ENCODE assay signal across 8 cellular contexts in the genomic region with DNA sequence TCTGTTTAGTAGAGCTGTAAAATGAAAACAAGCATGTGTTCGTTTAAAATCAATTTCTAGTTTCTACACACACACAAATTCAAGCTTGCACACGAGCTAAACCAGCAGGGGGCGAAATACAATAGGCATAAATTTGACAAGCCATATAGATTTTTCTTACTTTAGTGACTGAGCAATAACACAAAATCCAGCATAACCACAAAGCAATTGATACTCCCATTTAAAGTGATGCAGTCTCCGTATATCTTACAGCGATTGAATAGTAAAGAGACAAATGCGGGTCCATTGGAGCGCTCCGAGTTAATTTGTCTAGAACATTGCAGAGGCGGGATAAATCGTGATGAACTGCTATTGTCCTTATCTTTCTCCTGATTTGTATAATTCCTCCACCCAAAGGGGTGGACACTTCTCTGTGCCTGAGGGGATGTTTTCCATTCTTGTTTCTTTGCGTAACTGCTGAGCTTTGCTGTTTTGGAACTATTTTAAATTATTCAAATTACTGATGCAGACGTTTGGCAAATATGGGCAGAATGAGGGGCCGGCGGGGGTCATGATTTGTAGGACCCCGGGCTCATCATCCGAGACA. TPM values are rescaled to one million over a fixed set of nuclear protein-coding genes. Genes with fewer than 3 reads are reported as not detected.
DNase-seq lines count a peak whose midpoint lies in the region; ATAC-seq and TF ChIP-seq lines count a peak whose summit lies in the region.

No MANE protein-coding gene starts in this region.

- peak; percentile 92 for TF ChIP-seq CTCF in progenitor cell of endocrine pancreas (IDR thresholded peaks at IDR 0.05; ENCODE audit: unreplicated experiment)

- H3K27ac ChIP-seq in urinary bladder (ENCODE audit: low read depth), result no peak overlapping the region

- ATAC-seq in SK-N-SH treated with all-trans-retinoic acid at 6 μM for 48 hours, result peak; percentile 17; the same call in 2 of the 3 replicates
- ATAC-seq in HG03442 (IDR thresholded peaks at IDR 0.05; ENCODE audit: unreplicated experiment), result no peak

- H3K27ac Mint-ChIP-seq in activated naive CD8-positive, alpha-beta T cell treated with anti-CD3 and anti-CD28 coated beads for 36 hours, result peak overlapping the region; percentile 76
- H3K27ac Mint-ChIP-seq in progenitor cell of endocrine pancreas, result peak overlapping the region; percentile 87

- H3K4me1 ChIP-seq in urinary bladder (ENCODE audit: insufficient read depth), result no peaks in the 10 kb centered on the region

- peak; percentile 10 for DNase-seq in ELF-1 (ENCODE audit: low read depth, low spot score)
- DNase-seq in NCI-H1048 (lab: John Stamatoyannopoulos, UW), result peak; percentile 77
- peak; percentile 60 for DNase-seq in activated naive CD8-positive, alpha-beta T cell treated with anti-CD3 and anti-CD28 coated beads for 36 hours
- peak; percentile 11 to 90 (median 66) for DNase-seq in head of caudate nucleus
- DNase-seq in progenitor cell of endocrine pancreas (ENCODE audit: low spot score, unreplicated experiment), result peak; percentile 29

- H3K4me3 Mint-ChIP-seq in activated naive CD8-positive, alpha-beta T cell treated with anti-CD3 and anti-CD28 coated beads for 36 hours, result peak overlapping the region; percentile 99
- peak overlapping the region; percentile 93 for H3K4me3 Mint-ChIP-seq in progenitor cell of endocrine pancreas (ENCODE audit: low read depth)

- no peaks in the 10 kb centered on the region for H3K27me3 Mint-ChIP-seq in activated naive CD8-positive, alpha-beta T cell treated with anti-CD3 and anti-CD28 coated beads for 36 hours
- H3K27me3 Mint-ChIP-seq in progenitor cell of endocrine pancreas, result no peaks in the 10 kb centered on the region

- peaks cover 2% of the 10 kb centered on the region for H3K36me3 ChIP-seq in urinary bladder (ENCODE audit: insufficient read depth)

- WGBS in urinary bladder, result under 1% methylated on average over 16 of the region's 16 CpGs

- H3K36me3 Mint-ChIP-seq in activated naive CD8-positive, alpha-beta T cell treated with anti-CD3 and anti-CD28 coated beads for 36 hours, result peaks cover 1% of the 10 kb centered on the region
- H3K36me3 Mint-ChIP-seq in progenitor cell of endocrine pancreas (ENCODE audit: insufficient read depth), result no peaks in the 10 kb centered on the region

- H3K4me1 Mint-ChIP-seq in activated naive CD8-positive, alpha-beta T cell treated with anti-CD3 and anti-CD28 coated beads for 36 hours, result peaks cover 24% of the 10 kb centered on the region
- peaks cover 16% of the 10 kb centered on the region for H3K4me1 Mint-ChIP-seq in progenitor cell of endocrine pancreas (ENCODE audit: low read depth)

- H3K9me3 Mint-ChIP-seq in activated naive CD8-positive, alpha-beta T cell treated with anti-CD3 and anti-CD28 coated beads for 36 hours, result no peaks in the 10 kb centered on the region
- no peaks in the 10 kb centered on the region for H3K9me3 Mint-ChIP-seq in progenitor cell of endocrine pancreas (ENCODE audit: low read depth)

- H3K4me3 ChIP-seq in urinary bladder (ENCODE audit: low read depth, low read length), result peak overlapping the region; percentile 82

- intact Hi-C loops in head of caudate nucleus (cut with DNase I), result loop anchor here (5.0 to 10.0 kb wide), 6 partner anchors 39 to 378 kb away; a partner anchor contains a TSS

TF ChIP-seq in SK-N-SH treated with all-trans-retinoic acid at 6 μM for 48 hours, 23 proteins besides CTCF, POLR2A, EP300 and RAD21:
- TF ChIP-seq ARNTL (CRISPR knock-in tag; IDR thresholded peaks at IDR 0.05; ENCODE audit: borderline replicate concordance, low read depth) (no peak), ZNF8 (CRISPR knock-in tag; IDR thresholded peaks at IDR 0.05) (no peak), BACH2 (CRISPR knock-in tag; IDR thresholded peaks at IDR 0.05; ENCODE audit: borderline replicate concordance) (no peak), GLIS3 (CRISPR knock-in tag; IDR thresholded peaks at IDR 0.05) (no peak), SNAI2 (CRISPR knock-in tag; IDR thresholded peaks at IDR 0.05) (no peak), ZFP3 (CRISPR knock-in tag; IDR thresholded peaks at IDR 0.05) (no peak), ZNF565 (CRISPR knock-in tag; conservative IDR thresholded peaks at IDR 0.05; ENCODE audit: low read depth) (no peak), OSR1 (CRISPR knock-in tag; IDR thresholded peaks at IDR 0.05) (no peak), CSDC2 (CRISPR knock-in tag; IDR thresholded peaks at IDR 0.05) (no peak), ZNF70 (CRISPR knock-in tag; IDR thresholded peaks at IDR 0.05) (no peak)
- TF ChIP-seq, protein P1, sequence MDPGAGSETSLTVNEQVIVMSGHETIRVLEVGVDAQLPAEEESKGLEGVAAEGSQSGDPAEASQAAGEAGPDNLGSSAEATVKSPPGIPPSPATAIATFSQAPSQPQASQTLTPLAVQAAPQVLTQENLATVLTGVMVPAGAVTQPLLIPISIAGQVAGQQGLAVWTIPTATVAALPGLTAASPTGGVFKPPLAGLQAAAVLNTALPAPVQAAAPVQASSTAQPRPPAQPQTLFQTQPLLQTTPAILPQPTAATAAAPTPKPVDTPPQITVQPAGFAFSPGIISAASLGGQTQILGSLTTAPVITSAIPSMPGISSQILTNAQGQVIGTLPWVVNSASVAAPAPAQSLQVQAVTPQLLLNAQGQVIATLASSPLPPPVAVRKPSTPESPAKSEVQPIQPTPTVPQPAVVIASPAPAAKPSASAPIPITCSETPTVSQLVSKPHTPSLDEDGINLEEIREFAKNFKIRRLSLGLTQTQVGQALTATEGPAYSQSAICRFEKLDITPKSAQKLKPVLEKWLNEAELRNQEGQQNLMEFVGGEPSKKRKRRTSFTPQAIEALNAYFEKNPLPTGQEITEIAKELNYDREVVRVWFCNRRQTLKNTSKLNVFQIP (CRISPR knock-in tag; IDR thresholded peaks at IDR 0.05; ENCODE audit: borderline replicate concordance, low read depth), result no peak
- TF ChIP-seq, protein P2, sequence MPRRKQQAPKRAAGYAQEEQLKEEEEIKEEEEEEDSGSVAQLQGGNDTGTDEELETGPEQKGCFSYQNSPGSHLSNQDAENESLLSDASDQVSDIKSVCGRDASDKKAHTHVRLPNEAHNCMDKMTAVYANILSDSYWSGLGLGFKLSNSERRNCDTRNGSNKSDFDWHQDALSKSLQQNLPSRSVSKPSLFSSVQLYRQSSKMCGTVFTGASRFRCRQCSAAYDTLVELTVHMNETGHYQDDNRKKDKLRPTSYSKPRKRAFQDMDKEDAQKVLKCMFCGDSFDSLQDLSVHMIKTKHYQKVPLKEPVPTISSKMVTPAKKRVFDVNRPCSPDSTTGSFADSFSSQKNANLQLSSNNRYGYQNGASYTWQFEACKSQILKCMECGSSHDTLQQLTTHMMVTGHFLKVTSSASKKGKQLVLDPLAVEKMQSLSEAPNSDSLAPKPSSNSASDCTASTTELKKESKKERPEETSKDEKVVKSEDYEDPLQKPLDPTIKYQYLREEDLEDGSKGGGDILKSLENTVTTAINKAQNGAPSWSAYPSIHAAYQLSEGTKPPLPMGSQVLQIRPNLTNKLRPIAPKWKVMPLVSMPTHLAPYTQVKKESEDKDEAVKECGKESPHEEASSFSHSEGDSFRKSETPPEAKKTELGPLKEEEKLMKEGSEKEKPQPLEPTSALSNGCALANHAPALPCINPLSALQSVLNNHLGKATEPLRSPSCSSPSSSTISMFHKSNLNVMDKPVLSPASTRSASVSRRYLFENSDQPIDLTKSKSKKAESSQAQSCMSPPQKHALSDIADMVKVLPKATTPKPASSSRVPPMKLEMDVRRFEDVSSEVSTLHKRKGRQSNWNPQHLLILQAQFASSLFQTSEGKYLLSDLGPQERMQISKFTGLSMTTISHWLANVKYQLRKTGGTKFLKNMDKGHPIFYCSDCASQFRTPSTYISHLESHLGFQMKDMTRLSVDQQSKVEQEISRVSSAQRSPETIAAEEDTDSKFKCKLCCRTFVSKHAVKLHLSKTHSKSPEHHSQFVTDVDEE (CRISPR knock-in tag; IDR thresholded peaks at IDR 0.05), result no peak
- TF ChIP-seq, protein P3, sequence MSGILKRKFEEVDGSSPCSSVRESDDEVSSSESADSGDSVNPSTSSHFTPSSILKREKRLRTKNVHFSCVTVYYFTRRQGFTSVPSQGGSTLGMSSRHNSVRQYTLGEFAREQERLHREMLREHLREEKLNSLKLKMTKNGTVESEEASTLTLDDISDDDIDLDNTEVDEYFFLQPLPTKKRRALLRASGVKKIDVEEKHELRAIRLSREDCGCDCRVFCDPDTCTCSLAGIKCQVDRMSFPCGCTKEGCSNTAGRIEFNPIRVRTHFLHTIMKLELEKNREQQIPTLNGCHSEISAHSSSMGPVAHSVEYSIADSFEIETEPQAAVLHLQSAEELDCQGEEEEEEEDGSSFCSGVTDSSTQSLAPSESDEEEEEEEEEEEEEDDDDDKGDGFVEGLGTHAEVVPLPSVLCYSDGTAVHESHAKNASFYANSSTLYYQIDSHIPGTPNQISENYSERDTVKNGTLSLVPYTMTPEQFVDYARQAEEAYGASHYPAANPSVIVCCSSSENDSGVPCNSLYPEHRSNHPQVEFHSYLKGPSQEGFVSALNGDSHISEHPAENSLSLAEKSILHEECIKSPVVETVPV (CRISPR knock-in tag; IDR thresholded peaks at IDR 0.05), result no peak
- TF ChIP-seq, protein P4, sequence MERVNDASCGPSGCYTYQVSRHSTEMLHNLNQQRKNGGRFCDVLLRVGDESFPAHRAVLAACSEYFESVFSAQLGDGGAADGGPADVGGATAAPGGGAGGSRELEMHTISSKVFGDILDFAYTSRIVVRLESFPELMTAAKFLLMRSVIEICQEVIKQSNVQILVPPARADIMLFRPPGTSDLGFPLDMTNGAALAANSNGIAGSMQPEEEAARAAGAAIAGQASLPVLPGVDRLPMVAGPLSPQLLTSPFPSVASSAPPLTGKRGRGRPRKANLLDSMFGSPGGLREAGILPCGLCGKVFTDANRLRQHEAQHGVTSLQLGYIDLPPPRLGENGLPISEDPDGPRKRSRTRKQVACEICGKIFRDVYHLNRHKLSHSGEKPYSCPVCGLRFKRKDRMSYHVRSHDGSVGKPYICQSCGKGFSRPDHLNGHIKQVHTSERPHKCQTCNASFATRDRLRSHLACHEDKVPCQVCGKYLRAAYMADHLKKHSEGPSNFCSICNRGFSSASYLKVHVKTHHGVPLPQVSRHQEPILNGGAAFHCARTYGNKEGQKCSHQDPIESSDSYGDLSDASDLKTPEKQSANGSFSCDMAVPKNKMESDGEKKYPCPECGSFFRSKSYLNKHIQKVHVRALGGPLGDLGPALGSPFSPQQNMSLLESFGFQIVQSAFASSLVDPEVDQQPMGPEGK (CRISPR knock-in tag; IDR thresholded peaks at IDR 0.05; ENCODE audit: borderline replicate concordance), result no peak

RNA-seq across cellular contexts. Expression of a gene that starts 1.2 kb away (rescaled TPM):
- total RNA-seq in activated naive CD8-positive, alpha-beta T cell treated with anti-CD3 and anti-CD28 coated beads for 36 hours, result 10 to 100 TPM; 36.5 to 36.7 TPM
- total RNA-seq in progenitor cell of endocrine pancreas (26.6 and 28.9 TPM in 2 replicates), urinary bladder (60.1 TPM)
- 20.6 TPM for polyA plus RNA-seq in urinary bladder

Comparison
In these comparisons a context has a peak if more than half of its experiments do, and no peak if none do; other contexts are left out.
1. DNase-seq: peak in every context shown above with its lines; median percentile 77 in NCI-H1048; 66 in head of caudate nucleus; 60 in activated naive CD8-positive, alpha-beta T cell treated with anti-CD3 and anti-CD28 coated beads for 36 hours; 29 in progenitor cell of endocrine pancreas; 10 in ELF-1.